Comparison of ENCODE assay signal across 13 cellular contexts in the genomic region with DNA sequence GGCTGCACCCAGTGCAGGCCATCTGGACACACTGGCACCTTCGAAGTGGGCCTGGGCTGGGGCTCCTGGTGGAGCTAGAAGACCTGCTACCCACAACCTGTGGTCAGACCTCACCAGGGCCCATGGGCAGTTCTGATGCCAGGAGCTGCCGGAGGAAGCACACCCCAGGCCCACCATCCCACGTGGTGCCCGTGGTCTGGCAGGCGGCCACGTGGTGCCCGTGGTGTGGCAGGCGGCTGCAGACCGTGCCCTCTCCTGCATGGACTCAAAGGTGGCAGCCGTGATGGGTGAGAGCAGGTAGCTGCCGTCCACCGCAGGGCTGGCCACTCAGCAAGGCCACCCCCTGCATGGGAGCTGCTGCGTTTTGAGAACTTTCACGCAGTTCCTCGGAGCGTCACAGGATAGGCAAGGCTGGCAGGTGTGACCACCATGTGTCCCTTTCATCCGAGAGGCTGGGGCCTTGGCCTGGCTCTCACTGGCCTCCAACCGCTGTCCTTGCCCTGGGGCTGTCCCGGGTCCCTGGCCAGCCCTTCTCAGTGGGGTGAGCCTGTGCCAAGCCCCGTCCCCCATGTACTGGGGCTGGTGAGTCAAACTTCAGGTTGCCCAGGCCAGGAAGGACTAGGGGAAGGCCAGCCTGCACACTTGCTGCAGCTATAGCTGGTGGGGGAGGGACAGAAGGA. TPM values are rescaled to one million over a fixed set of nuclear protein-coding genes. Genes with fewer than 3 reads are reported as not detected.
DNase-seq lines count a peak whose midpoint lies in the region; ATAC-seq and TF ChIP-seq lines count a peak whose summit lies in the region.
"Had no signal": no experiment of that assay in that cellular context is flagged by ENCODE, and none has a peak within 500 bp of the region (broad histone marks: within the 10 kb centered on the region; RNA-seq: fewer than 3 reads in every experiment).

No MANE protein-coding gene starts in this region.

- peaks cover 2% of the 10 kb centered on the region for H3K36me3 Mint-ChIP-seq in activated CD8-positive, alpha-beta memory T cell treated with anti-CD3 and anti-CD28 coated beads, Interleukin-2, amount 10 ng/mL, durations not matched to agents 7 days and 5 days

- H3K9me3 Mint-ChIP-seq in activated CD8-positive, alpha-beta memory T cell treated with anti-CD3 and anti-CD28 coated beads, Interleukin-2, amount 10 ng/mL, durations not matched to agents 7 days and 5 days (ENCODE audit: low read depth), result peaks cover 2% of the 10 kb centered on the region

- ATAC-seq in activated CD8-positive, alpha-beta memory T cell treated with anti-CD3 and anti-CD28 coated beads, Interleukin-2, amount 10 ng/mL, durations not matched to agents 7 days and 5 days, result no peak

- H2AFZ ChIP-seq in smooth muscle cell (ENCODE audit: low read depth), result no peak overlapping the region

- peaks cover 33% of the 10 kb centered on the region for H3K4me1 ChIP-seq in effector memory CD4-positive, alpha-beta T cell (ENCODE audit: control insufficient read depth, insufficient read depth, low read length, poor library complexity, severe bottlenecking)
- H3K4me1 ChIP-seq in smooth muscle cell (ENCODE audit: low read depth), result peaks cover 5% of the 10 kb centered on the region
- H3K4me1 ChIP-seq: SJSA1 had no signal

- no peaks in the 10 kb centered on the region for H3K79me2 ChIP-seq in smooth muscle cell (ENCODE audit: low read depth)

- peak overlapping the region; percentile 10 for H3K27ac ChIP-seq in effector memory CD4-positive, alpha-beta T cell (ENCODE audit: insufficient read depth, low read length, poor library complexity, severe bottlenecking)
- H3K27ac ChIP-seq in smooth muscle cell (ENCODE audit: low read depth), result no peak overlapping the region
- H3K27ac ChIP-seq: SJSA1 had no signal

- H3K4me1 Mint-ChIP-seq in activated CD8-positive, alpha-beta memory T cell treated with anti-CD3 and anti-CD28 coated beads, Interleukin-2, amount 10 ng/mL, durations not matched to agents 7 days and 5 days, result peaks cover 37% of the 10 kb centered on the region

- H3K27ac Mint-ChIP-seq in activated CD8-positive, alpha-beta memory T cell treated with anti-CD3 and anti-CD28 coated beads, Interleukin-2, amount 10 ng/mL, durations not matched to agents 7 days and 5 days, result no peak overlapping the region

- H3K36me3 ChIP-seq in H7 (replicated peaks; ENCODE audit: control insufficient read depth, insufficient read depth, low read length) (no peaks in the 10 kb centered on the region), smooth muscle cell (ENCODE audit: low read depth) (no peaks in the 10 kb centered on the region)
- no peaks in the 10 kb centered on the region for H3K36me3 ChIP-seq in effector memory CD4-positive, alpha-beta T cell (ENCODE audit: control insufficient read depth, insufficient read depth, low read length)
- H3K36me3 ChIP-seq: SJSA1 had no signal

- H3K4me3 ChIP-seq in H7 (ENCODE audit: insufficient read depth, low read depth, low read length), result no peak overlapping the region
- H3K4me3 ChIP-seq in effector memory CD4-positive, alpha-beta T cell (ENCODE audit: insufficient read depth, low read depth, low read length, poor library complexity, severe bottlenecking), result no peak overlapping the region
- no peak overlapping the region for H3K4me3 ChIP-seq in smooth muscle cell
- H3K4me3 ChIP-seq: SJSA1 had no signal

- H3K9me3 ChIP-seq in effector memory CD4-positive, alpha-beta T cell (ENCODE audit: control insufficient read depth, low read length), result no peaks in the 10 kb centered on the region
- no peaks in the 10 kb centered on the region for H3K9me3 ChIP-seq in smooth muscle cell (replicated peaks; ENCODE audit: low read depth)
- H3K9me3 ChIP-seq: SJSA1 had no signal

- H3K9ac ChIP-seq in smooth muscle cell (ENCODE audit: low read depth), result no peak overlapping the region

- H3K27me3 ChIP-seq in H7 (ENCODE audit: control insufficient read depth, insufficient read depth, low read length), result peaks cover 36% of the 10 kb centered on the region
- H3K27me3 ChIP-seq in effector memory CD4-positive, alpha-beta T cell (replicated peaks; ENCODE audit: control insufficient read depth, insufficient read depth, low read length, poor library complexity, severe bottlenecking), result peaks cover 11% of the 10 kb centered on the region
- H3K27me3 ChIP-seq in smooth muscle cell (ENCODE audit: low read depth), result peaks cover 38% of the 10 kb centered on the region

- no peak for DNase-seq in activated CD8-positive, alpha-beta memory T cell treated with anti-CD3 and anti-CD28 coated beads, Interleukin-2, amount 10 ng/mL, durations not matched to agents 7 days and 5 days
- no peak for DNase-seq in activated CD8-positive, alpha-beta memory T cell treated with anti-CD3 and anti-CD28 coated beads, Interleukin-2, amount 50 U/mL, for 48 hours
- peak; percentile 60 for DNase-seq in H7
- no peak for DNase-seq in effector memory CD4-positive, alpha-beta T cell
- no peak for DNase-seq in smooth muscle cell (lab: John Stamatoyannopoulos, UW; ENCODE audit: unreplicated experiment)
- DNase-seq in NCI-H2107 treated with DMSO at 0.1 percent for 48 hours (lab: John Stamatoyannopoulos, UW; ENCODE audit: unreplicated experiment), result no peak
- no peak for DNase-seq in C1 segment of cervical spinal cord (lab: John Stamatoyannopoulos, UW)
- no peak for DNase-seq in HK-2 (ENCODE audit: unreplicated experiment)
- DNase-seq: ACHN, foreskin fibroblast, NCI-H1092, occipital lobe had no signal

- no peak for TF ChIP-seq CTCF in smooth muscle cell (IDR thresholded peaks at IDR 0.05; ENCODE audit: borderline replicate concordance, insufficient read depth, poor library complexity, severe bottlenecking)

- H3F3A ChIP-seq in smooth muscle cell (ENCODE audit: low read depth), result peaks cover 4% of the 10 kb centered on the region

- no peaks in the 10 kb centered on the region for H4K20me1 ChIP-seq in smooth muscle cell (ENCODE audit: low read depth)

- H3K4me2 ChIP-seq in smooth muscle cell, result peak overlapping the region; percentile 6

- peak overlapping the region; percentile 44 for H3K4me3 Mint-ChIP-seq in activated CD8-positive, alpha-beta memory T cell treated with anti-CD3 and anti-CD28 coated beads, Interleukin-2, amount 10 ng/mL, durations not matched to agents 7 days and 5 days

- 95% methylated on average over 20 of the region's 20 CpGs for WGBS in smooth muscle cell (ENCODE audit: low lambda C conversion rate)

- CTCF ChIA-PET in activated CD8-positive, alpha-beta memory T cell treated with anti-CD3 and anti-CD28 coated beads, Interleukin-2, amount 10 ng/mL, durations not matched to agents 7 days and 5 days (lab: Charles Lee), result interaction anchor here (0.9 to 2.7 kb wide), 3 partner anchors 14 to 85 kb away, joined by 3 to 14 read pairs (median 4); no protein-coding TSS in a partner anchor

- H3K27me3 Mint-ChIP-seq in activated CD8-positive, alpha-beta memory T cell treated with anti-CD3 and anti-CD28 coated beads, Interleukin-2, amount 10 ng/mL, durations not matched to agents 7 days and 5 days, result peaks cover 11% of the 10 kb centered on the region

RNA-seq across cellular contexts. Expression of gene IL17REL, which starts 3.9 kb away (rescaled TPM):
- total RNA-seq in activated CD8-positive, alpha-beta memory T cell treated with anti-CD3 and anti-CD28 coated beads, Interleukin-2, amount 10 ng/mL, durations not matched to agents 7 days and 5 days, result under 1 TPM in 1 of 2 experiments, not detected in 1; 0.05 TPM
- total RNA-seq in H7 (2014; rRNA removed; shearing (Covaris generic)), result 0.04 TPM in 1 of 2 replicates, not detected in the other
- total RNA-seq in smooth muscle cell, result 0.04 TPM in 1 of 2 replicates, not detected in the other
- not detected in 2 replicates for polyA plus RNA-seq in smooth muscle cell
- total RNA-seq: occipital lobe, SJSA1 had no signal

RNA-seq across cellular contexts. Expression of gene TTLL8, which starts 41.6 kb away (rescaled TPM):
- total RNA-seq in activated CD8-positive, alpha-beta memory T cell treated with anti-CD3 and anti-CD28 coated beads, Interleukin-2, amount 10 ng/mL, durations not matched to agents 7 days and 5 days, result not detected
- not detected in 2 replicates for total RNA-seq in H7 (2014; rRNA removed; shearing (Covaris generic))
- not detected in 2 replicates for total RNA-seq in smooth muscle cell
- 0.10 TPM in 1 of 2 replicates, not detected in the other for polyA plus RNA-seq in smooth muscle cell
- total RNA-seq: occipital lobe, SJSA1 had no signal

RNA-seq across cellular contexts. Expression of gene PIM3, which starts 55.9 kb away (rescaled TPM):
- total RNA-seq in activated CD8-positive, alpha-beta memory T cell treated with anti-CD3 and anti-CD28 coated beads, Interleukin-2, amount 10 ng/mL, durations not matched to agents 7 days and 5 days, result 10 to 100 TPM; 53.4 to 79.7 TPM
- 71.2 and 79.7 TPM in 2 replicates for total RNA-seq in H7 (2014; rRNA removed; shearing (Covaris generic))
- 19.1 and 20.1 TPM in 2 replicates for total RNA-seq in smooth muscle cell
- polyA plus RNA-seq in smooth muscle cell, result 43.3 and 51.9 TPM in 2 replicates
